In genomic region chr9:128818839-128819715, GRCh38 we compare ENCODE assay signal across 8 cellular contexts. TPM values are rescaled to one million over a fixed set of nuclear protein-coding genes. Genes with fewer than 3 reads are reported as not detected.
DNase-seq lines count a peak whose midpoint lies in the region; ATAC-seq and TF ChIP-seq lines count a peak whose summit lies in the region.

No MANE protein-coding gene starts in this region.

- no peak overlapping the region for H3K4ac ChIP-seq in trophoblast cell (ENCODE audit: low read depth, low read length)

- no peak overlapping the region for H2BK12ac ChIP-seq in trophoblast cell (ENCODE audit: low read length)

- H3K9me3 ChIP-seq in OCI-LY7 (ENCODE audit: low read length) (no peaks in the 10 kb centered on the region), trophoblast cell (ENCODE audit: insufficient read depth, low read depth, low read length) (no peaks in the 10 kb centered on the region)

- H3K4me3 ChIP-seq in ACC112 (ENCODE audit: low read depth, low read length) (peak overlapping the region; percentile 94), OCI-LY7 (ENCODE audit: low read depth, low read length, poor library complexity, severe bottlenecking) (peak overlapping the region; percentile 71), trophoblast cell (ENCODE audit: low read depth, low read length) (peak overlapping the region; percentile 81)

- peak overlapping the region; percentile 73 for H2AFZ ChIP-seq in ACC112 (ENCODE audit: low read length, unreplicated experiment)
- peak overlapping the region; percentile 45; the same call in 1 of the 2 replicates for H2AFZ ChIP-seq in OCI-LY7 (ENCODE audit: low read length)
- H2AFZ ChIP-seq in trophoblast cell (ENCODE audit: insufficient read depth, low read length, poor library complexity), result peak overlapping the region; percentile 65

- H3K9ac ChIP-seq in trophoblast cell (ENCODE audit: low read length), result peak overlapping the region; percentile 6

- H3K27me3 ChIP-seq in ACC112 (ENCODE audit: insufficient read depth, low read length), result no peaks in the 10 kb centered on the region
- no peaks in the 10 kb centered on the region for H3K27me3 ChIP-seq in trophoblast cell (ENCODE audit: insufficient read depth, low read length)

- BruUV-seq in OCI-LY7 (replicated peaks; lab: Mats Ljungman, UMichigan), result no TSS peak

- H3K4me1 ChIP-seq in ACC112 (ENCODE audit: control insufficient read depth, insufficient read depth, low read length, unreplicated experiment) (peaks cover 5% of the 10 kb centered on the region), OCI-LY7 (ENCODE audit: insufficient read depth, low read length, poor library complexity, severe bottlenecking) (peaks cover 23% of the 10 kb centered on the region), trophoblast cell (ENCODE audit: control insufficient read depth in 1 of 2, insufficient read depth in 2 of 2, low read length in 2 of 2) (peaks cover 11 to 13% of the 10 kb centered on the region in 2 experiments)

- intact Hi-C loops in OCI-LY7 (cut with micrococcal nuclease; ENCODE audit: unreplicated experiment) (loop anchor here (1.0 to 5.0 kb wide), 3 partner anchors 95 to 266 kb away; partner anchors contain the start of genes SPTAN1 and ZDHHC12), left cardiac atrium (cut with DNase I) (no loop called here)

- CTCF ChIA-PET in OCI-LY7 (lab: Charles Lee; ENCODE audit: unreplicated experiment), result interaction anchor here (0.6 to 1.2 kb wide), 9 partner anchors 9 to 262 kb away, joined by 3 to 9 read pairs (median 3); partner anchors contain the start of genes DOLPP1, SPOUT1 and TBC1D13

- no peak for TF ChIP-seq CTCF in OCI-LY7 (conservative IDR thresholded peaks at IDR 0.05; ENCODE audit: low read length)

- no peaks in the 10 kb centered on the region for H3K36me3 ChIP-seq in ACC112 (ENCODE audit: insufficient read depth, low read length)
- peaks cover 40% of the 10 kb centered on the region for H3K36me3 ChIP-seq in OCI-LY7 (ENCODE audit: insufficient read depth, low read length)
- H3K36me3 ChIP-seq in trophoblast cell (ENCODE audit: control insufficient read depth in 1 of 2, insufficient read depth in 2 of 2, low read length in 2 of 2), result peaks cover 32% of the 10 kb centered on the region in 2 experiments

- peak overlapping the region; percentile 40 for H4K8ac ChIP-seq in trophoblast cell (ENCODE audit: low read depth, low read length)

- peak overlapping the region; percentile 68 for H4K91ac ChIP-seq in trophoblast cell (ENCODE audit: low read depth, low read length)

- H3K27ac Mint-ChIP-seq in activated naive CD4-positive, alpha-beta T cell treated with anti-CD3 and anti-CD28 coated beads, Interleukin-2, amount 50 U/mL, for 24 hours, result peak overlapping the region; percentile 61

- H3K4me2 ChIP-seq in OCI-LY7 (ENCODE audit: low read length) (peak overlapping the region; percentile 96), trophoblast cell (ENCODE audit: low read length) (peak overlapping the region; percentile 93)

- peaks cover 18% of the 10 kb centered on the region for H3K4me1 Mint-ChIP-seq in activated naive CD4-positive, alpha-beta T cell treated with anti-CD3 and anti-CD28 coated beads, Interleukin-2, amount 50 U/mL, for 24 hours

- peak overlapping the region; percentile 56 for H3K18ac ChIP-seq in trophoblast cell (ENCODE audit: low read length)

- H3K36me3 Mint-ChIP-seq in activated naive CD4-positive, alpha-beta T cell treated with anti-CD3 and anti-CD28 coated beads, Interleukin-2, amount 50 U/mL, for 24 hours, result no peaks in the 10 kb centered on the region

- H4K12ac ChIP-seq in trophoblast cell (ENCODE audit: low read depth, low read length), result no peak overlapping the region

- POLR2A ChIA-PET in OCI-LY7 (lab: Charles Lee), result interaction anchor here (0.6 to 2.6 kb wide), 7 partner anchors 9 to 211 kb away, joined by 3 to 24 read pairs (median 3); partner anchors contain the start of genes SPOUT1 and ZDHHC12

- ATAC-seq in GM18868 (IDR thresholded peaks at IDR 0.05; ENCODE audit: unreplicated experiment) (peak; percentile 24), HG03103 (IDR thresholded peaks at IDR 0.05; ENCODE audit: low read depth, unreplicated experiment) (peak; percentile 25), left cardiac atrium (peak; percentile 6 to 18)

- peak overlapping the region; percentile 84 for H3K4me3 Mint-ChIP-seq in activated naive CD4-positive, alpha-beta T cell treated with anti-CD3 and anti-CD28 coated beads, Interleukin-2, amount 50 U/mL, for 24 hours

- peaks cover 3% of the 10 kb centered on the region for H3K79me2 ChIP-seq in ACC112 (ENCODE audit: control insufficient read depth, insufficient read depth, low read length, unreplicated experiment)
- H3K79me2 ChIP-seq in OCI-LY7 (ENCODE audit: insufficient read depth, low read depth, low read length), result 0 out of 2 replicates have a peak, but pooled peaks cover 5% of the 10 kb centered on the region
- H3K79me2 ChIP-seq in trophoblast cell (ENCODE audit: control insufficient read depth, insufficient read depth, low read length, poor library complexity), result peaks cover 1% of the 10 kb centered on the region

- WGBS in trophoblast cell (ENCODE audit: extremely low coverage, insufficient coverage, insufficient read length), result no CpG with 5 or more reads among the region's 90 CpGs

- H3K79me1 ChIP-seq in trophoblast cell (ENCODE audit: low read length), result peaks cover 4% of the 10 kb centered on the region

- H2BK120ac ChIP-seq in trophoblast cell (ENCODE audit: insufficient read depth, low read length, poor library complexity), result peak overlapping the region; percentile 18

- no peak overlapping the region for H3K27ac ChIP-seq in ACC112 (ENCODE audit: low read depth, low read length)
- no peak overlapping the region for H3K27ac ChIP-seq in OCI-LY7 (ENCODE audit: low read depth, low read length, poor library complexity, severe bottlenecking)
- no peak overlapping the region for H3K27ac ChIP-seq in trophoblast cell (ENCODE audit: low read depth, low read length)

- DNase-seq in OCI-LY7 (ENCODE audit: low spot score), result peak; percentile 62
- DNase-seq in left cardiac atrium, result peak; percentile 54
- peak in 1 of 2 donors; percentile 39 for DNase-seq in trophoblast cell
- no peak for DNase-seq in NCI-H526 treated with DMSO at 0.1 percent for 48 hours (lab: John Stamatoyannopoulos, UW)

- H3K14ac ChIP-seq in trophoblast cell (ENCODE audit: low read length), result peak overlapping the region; percentile 55

- H4K20me1 ChIP-seq in OCI-LY7 (ENCODE audit: insufficient read depth, low read length), result 0 out of 2 replicates have a peak, but pooled peaks cover 4% of the 10 kb centered on the region

- no peaks in the 10 kb centered on the region for H3K9me2 ChIP-seq in OCI-LY7 (ENCODE audit: insufficient read depth, low read length)

- no peaks in the 10 kb centered on the region for H3K27me3 Mint-ChIP-seq in activated naive CD4-positive, alpha-beta T cell treated with anti-CD3 and anti-CD28 coated beads, Interleukin-2, amount 50 U/mL, for 24 hours

- H3K23ac ChIP-seq in trophoblast cell (ENCODE audit: low read length), result no peak overlapping the region

- H2AK5ac ChIP-seq in trophoblast cell (ENCODE audit: low read length), result no peak overlapping the region

- no peaks in the 10 kb centered on the region for H3K9me3 Mint-ChIP-seq in activated naive CD4-positive, alpha-beta T cell treated with anti-CD3 and anti-CD28 coated beads, Interleukin-2, amount 50 U/mL, for 24 hours

- peak overlapping the region; percentile 38 for H2BK5ac ChIP-seq in trophoblast cell (ENCODE audit: low read depth, low read length, poor library complexity)

RNA-seq across cellular contexts. Expression of gene ENDOG, which starts 0.8 kb away (rescaled TPM):
- total RNA-seq in OCI-LY7 (2014; rRNA removed; shearing (Covaris generic)), result 31.9 and 35.2 TPM in 2 replicates
- total RNA-seq in OCI-LY7 (2022), result 24.8 and 29.4 TPM in 2 replicates
- total RNA-seq in left cardiac atrium, result 10 to 100 TPM; 58.5 to 61.8 TPM
- 9.7 and 10.2 TPM in 2 replicates for polyA plus RNA-seq in trophoblast cell (2013)

RNA-seq across cellular contexts. Expression of gene SPOUT1, which starts 10.5 kb away (rescaled TPM):
- total RNA-seq in OCI-LY7 (2014; rRNA removed; shearing (Covaris generic)), result 38.9 and 51.2 TPM in 2 replicates
- 47.8 and 52.5 TPM in 2 replicates for total RNA-seq in OCI-LY7 (2022)
- 10 to 100 TPM; 18.5 to 20.9 TPM for total RNA-seq in left cardiac atrium
- 12.7 and 12.8 TPM in 2 replicates for polyA plus RNA-seq in trophoblast cell (2013)

RNA-seq across cellular contexts. Expression of gene TBC1D13, which starts 32.0 kb away (rescaled TPM):
- 14.9 and 18.7 TPM in 2 replicates for total RNA-seq in OCI-LY7 (2014; rRNA removed; shearing (Covaris generic))
- total RNA-seq in OCI-LY7 (2022), result 18.9 and 24.7 TPM in 2 replicates
- 10 to 100 TPM; 15.7 to 16.9 TPM for total RNA-seq in left cardiac atrium
- polyA plus RNA-seq in trophoblast cell (2013), result 16.0 TPM in 2 replicates

RNA-seq across cellular contexts. Expression of gene ZER1, which starts 47.4 kb away (rescaled TPM):
- total RNA-seq in OCI-LY7 (2014; rRNA removed; shearing (Covaris generic)), result 6.9 and 11.0 TPM in 2 replicates
- 15.1 and 20.0 TPM in 2 replicates for total RNA-seq in OCI-LY7 (2022)
- total RNA-seq in left cardiac atrium, result 10 to 100 TPM; 36.6 to 37.0 TPM
- 20.5 and 21.6 TPM in 2 replicates for polyA plus RNA-seq in trophoblast cell (2013)
